ENCODE assay signal across 1 cellular context in the genomic region with DNA sequence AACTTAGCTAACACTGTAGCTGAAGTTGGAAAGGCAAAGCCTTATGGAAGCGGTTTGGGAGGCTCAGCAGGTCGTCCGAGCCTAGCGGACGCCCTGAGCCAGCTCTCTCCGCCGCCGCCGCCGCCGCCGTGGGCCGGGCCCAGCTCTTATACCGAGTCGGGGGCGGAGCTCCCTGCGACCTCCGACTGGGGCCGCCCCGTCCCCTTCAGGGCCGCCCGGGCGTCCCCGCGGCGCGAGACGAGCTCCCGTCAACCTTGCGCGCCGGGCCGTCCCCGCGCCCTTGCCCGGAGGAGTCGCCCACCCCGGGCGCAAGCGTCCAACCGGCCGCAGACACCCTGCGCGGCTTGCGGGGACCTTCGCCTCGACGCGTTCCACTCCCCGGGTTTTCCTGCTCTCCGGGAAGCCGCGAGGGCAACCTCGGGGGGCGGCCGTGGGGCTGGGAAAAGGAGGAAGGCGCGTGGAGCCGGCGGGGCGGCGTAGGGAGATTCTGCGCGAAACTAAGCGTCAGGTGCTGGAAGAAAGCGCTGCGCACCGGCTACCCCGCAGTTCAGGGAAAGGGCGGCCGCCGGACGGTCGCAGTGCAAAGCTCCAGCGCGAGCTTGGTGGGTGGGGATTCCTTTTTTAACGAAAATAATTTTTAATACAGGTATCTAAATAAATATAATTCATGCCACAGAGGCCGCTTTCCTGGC.
A peak's percentile ranks its signal among the peaks of the same experiment; 100 is the strongest.
TF ChIP-seq lines count a peak whose summit lies in the region.

A gene with protein sequence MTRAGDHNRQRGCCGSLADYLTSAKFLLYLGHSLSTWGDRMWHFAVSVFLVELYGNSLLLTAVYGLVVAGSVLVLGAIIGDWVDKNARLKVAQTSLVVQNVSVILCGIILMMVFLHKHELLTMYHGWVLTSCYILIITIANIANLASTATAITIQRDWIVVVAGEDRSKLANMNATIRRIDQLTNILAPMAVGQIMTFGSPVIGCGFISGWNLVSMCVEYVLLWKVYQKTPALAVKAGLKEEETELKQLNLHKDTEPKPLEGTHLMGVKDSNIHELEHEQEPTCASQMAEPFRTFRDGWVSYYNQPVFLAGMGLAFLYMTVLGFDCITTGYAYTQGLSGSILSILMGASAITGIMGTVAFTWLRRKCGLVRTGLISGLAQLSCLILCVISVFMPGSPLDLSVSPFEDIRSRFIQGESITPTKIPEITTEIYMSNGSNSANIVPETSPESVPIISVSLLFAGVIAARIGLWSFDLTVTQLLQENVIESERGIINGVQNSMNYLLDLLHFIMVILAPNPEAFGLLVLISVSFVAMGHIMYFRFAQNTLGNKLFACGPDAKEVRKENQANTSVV (minus strand): TSS at position 125 of the 692 bp plus-strand sequence. CDS start 326 bp downstream, outside the sequence.

TF ChIP-seq in HepG2, 621 proteins besides CTCF, POLR2A, EP300 and RAD21 (continued from another document and continues in another):
- TF ChIP-seq, protein P1, sequence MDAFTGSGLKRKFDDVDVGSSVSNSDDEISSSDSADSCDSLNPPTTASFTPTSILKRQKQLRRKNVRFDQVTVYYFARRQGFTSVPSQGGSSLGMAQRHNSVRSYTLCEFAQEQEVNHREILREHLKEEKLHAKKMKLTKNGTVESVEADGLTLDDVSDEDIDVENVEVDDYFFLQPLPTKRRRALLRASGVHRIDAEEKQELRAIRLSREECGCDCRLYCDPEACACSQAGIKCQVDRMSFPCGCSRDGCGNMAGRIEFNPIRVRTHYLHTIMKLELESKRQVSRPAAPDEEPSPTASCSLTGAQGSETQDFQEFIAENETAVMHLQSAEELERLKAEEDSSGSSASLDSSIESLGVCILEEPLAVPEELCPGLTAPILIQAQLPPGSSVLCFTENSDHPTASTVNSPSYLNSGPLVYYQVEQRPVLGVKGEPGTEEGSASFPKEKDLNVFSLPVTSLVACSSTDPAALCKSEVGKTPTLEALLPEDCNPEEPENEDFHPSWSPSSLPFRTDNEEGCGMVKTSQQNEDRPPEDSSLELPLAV (CRISPR knock-in tag; conservative IDR thresholded peaks at IDR 0.05; ENCODE audit: low read depth) = no peak
- TF ChIP-seq ZMAT3 (CRISPR knock-in tag; conservative IDR thresholded peaks at IDR 0.05) (0 out of 2 replicates have a peak, but pooled peaks have one; percentile 75), ZNF660 (CRISPR knock-in tag; IDR thresholded peaks at IDR 0.05; ENCODE audit: borderline replicate concordance, low read depth) (no peak), KLF15 (CRISPR knock-in tag; IDR thresholded peaks at IDR 0.05; ENCODE audit: borderline replicate concordance) (no peak; the same call in 1 of the 2 replicates), HNRNPH1 (optimal IDR thresholded peaks at IDR 0.05; ENCODE audit: low read depth, low read length) (no peak), ZNF143 (CRISPR knock-in tag; IDR thresholded peaks at IDR 0.05) (peak; percentile 69), ZNF430 (CRISPR knock-in tag; IDR thresholded peaks at IDR 0.05) (peak; percentile 31; the same call in 1 of the 2 replicates), MXD4 (CRISPR knock-in tag; IDR thresholded peaks at IDR 0.05) (peak; percentile 70), TCF7L2 (IDR thresholded peaks at IDR 0.05; ENCODE audit: low read depth, low read length) (no peak), NPAS2 (CRISPR knock-in tag; IDR thresholded peaks at IDR 0.05; ENCODE audit: borderline replicate concordance) (no peak), ZNF138 (CRISPR knock-in tag; IDR thresholded peaks at IDR 0.05; ENCODE audit: low read depth) (peak; percentile 75), THYN1 (CRISPR knock-in tag; IDR thresholded peaks at IDR 0.05; ENCODE audit: borderline replicate concordance, low read depth) (no peak), SKI (IDR thresholded peaks at IDR 0.05; ENCODE audit: partially characterized antibody) (peak; percentile 85), ZNF749 (CRISPR knock-in tag; IDR thresholded peaks at IDR 0.05; ENCODE audit: borderline replicate concordance) (no peak), FOXK2 (IDR thresholded peaks at IDR 0.05) (no peak), SNRNP70 (IDR thresholded peaks at IDR 0.05; ENCODE audit: low read depth, low read length) (no peak), ETV6 (CRISPR knock-in tag; conservative IDR thresholded peaks at IDR 0.05) (peak; percentile 87), HCFC1 (IDR thresholded peaks at IDR 0.05; ENCODE audit: low read depth, low read length) (no peak), ZNF337 (CRISPR knock-in tag; IDR thresholded peaks at IDR 0.05; ENCODE audit: borderline replicate concordance, low read depth) (no peak), DMAP1 (CRISPR knock-in tag; IDR thresholded peaks at IDR 0.05) (no peak; the same call in 1 of the 2 replicates), SMC3 (IDR thresholded peaks at IDR 0.05; ENCODE audit: low read length) (no peak), RFX5 (IDR thresholded peaks at IDR 0.05; ENCODE audit: low read depth, low read length) (no peak), ZNF441 (CRISPR knock-in tag; IDR thresholded peaks at IDR 0.05; ENCODE audit: borderline replicate concordance) (no peak), ZNF570 (CRISPR knock-in tag; IDR thresholded peaks at IDR 0.05; ENCODE audit: borderline replicate concordance) (0 out of 2 replicates have a peak, but pooled peaks have one; percentile 84), TBX2 (CRISPR knock-in tag; IDR thresholded peaks at IDR 0.05; ENCODE audit: borderline replicate concordance) (peak; percentile 20; the same call in 1 of the 2 replicates), JARID2 (CRISPR knock-in tag; IDR thresholded peaks at IDR 0.05; ENCODE audit: insufficient replicate concordance) (no peak), PHB2 (IDR thresholded peaks at IDR 0.05; ENCODE audit: partially characterized antibody) (no peak), HDAC1 (CRISPR knock-in tag; IDR thresholded peaks at IDR 0.05) (peak; percentile 38; the same call in 1 of the 2 replicates), KDM3A (CRISPR knock-in tag; IDR thresholded peaks at IDR 0.05; ENCODE audit: low read depth) (no peak; the same call in 1 of the 2 replicates), IRX3 (CRISPR knock-in tag; IDR thresholded peaks at IDR 0.05; ENCODE audit: borderline replicate concordance, low read depth) (peak; percentile 88), KLF13 (CRISPR knock-in tag; IDR thresholded peaks at IDR 0.05) (no peak), GATAD1 (CRISPR knock-in tag; IDR thresholded peaks at IDR 0.05) (0 out of 2 replicates have a peak, but pooled peaks have one; percentile 25), ZNF3 (CRISPR knock-in tag; IDR thresholded peaks at IDR 0.05) (no peak), KAT7 (CRISPR knock-in tag; IDR thresholded peaks at IDR 0.05; ENCODE audit: borderline replicate concordance) (peak; percentile 83; the same call in 1 of the 2 replicates), IRF2 (CRISPR knock-in tag; IDR thresholded peaks at IDR 0.05) (0 out of 2 replicates have a peak, but pooled peaks have one; percentile 18), SOX5 (CRISPR knock-in tag; IDR thresholded peaks at IDR 0.05; ENCODE audit: borderline replicate concordance) (no peak; the same call in 1 of the 2 replicates), ZNF768 (CRISPR knock-in tag; IDR thresholded peaks at IDR 0.05) (peak; percentile 79; the same call in 1 of the 2 replicates), PPARG (CRISPR knock-in tag; conservative IDR thresholded peaks at IDR 0.05) (no peak), RXRB (CRISPR knock-in tag; IDR thresholded peaks at IDR 0.05; ENCODE audit: borderline replicate concordance) (no peak; the same call in 1 of the 2 replicates), SMAD9 (CRISPR knock-in tag; IDR thresholded peaks at IDR 0.05) (0 out of 2 replicates have a peak, but pooled peaks have one; percentile 30), RXRA (CRISPR knock-in tag; IDR thresholded peaks at IDR 0.05) (peak; percentile 57; the same call in 1 of the 2 replicates), ZNF724P (CRISPR knock-in tag; IDR thresholded peaks at IDR 0.05; ENCODE audit: borderline replicate concordance) (peak; percentile 47; the same call in 1 of the 2 replicates), TBX3 (IDR thresholded peaks at IDR 0.05; ENCODE audit: borderline replicate concordance) (no peak), ZNF292 (CRISPR knock-in tag; IDR thresholded peaks at IDR 0.05; ENCODE audit: borderline replicate concordance, low read depth) (no peak), AHR (CRISPR knock-in tag; IDR thresholded peaks at IDR 0.05) (no peak)
- TF ChIP-seq, protein P2, sequence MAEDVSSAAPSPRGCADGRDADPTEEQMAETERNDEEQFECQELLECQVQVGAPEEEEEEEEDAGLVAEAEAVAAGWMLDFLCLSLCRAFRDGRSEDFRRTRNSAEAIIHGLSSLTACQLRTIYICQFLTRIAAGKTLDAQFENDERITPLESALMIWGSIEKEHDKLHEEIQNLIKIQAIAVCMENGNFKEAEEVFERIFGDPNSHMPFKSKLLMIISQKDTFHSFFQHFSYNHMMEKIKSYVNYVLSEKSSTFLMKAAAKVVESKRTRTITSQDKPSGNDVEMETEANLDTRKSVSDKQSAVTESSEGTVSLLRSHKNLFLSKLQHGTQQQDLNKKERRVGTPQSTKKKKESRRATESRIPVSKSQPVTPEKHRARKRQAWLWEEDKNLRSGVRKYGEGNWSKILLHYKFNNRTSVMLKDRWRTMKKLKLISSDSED (CRISPR knock-in tag; IDR thresholded peaks at IDR 0.05) = peak; percentile 81; the same call in 1 of the 2 replicates
- TF ChIP-seq, protein P3, sequence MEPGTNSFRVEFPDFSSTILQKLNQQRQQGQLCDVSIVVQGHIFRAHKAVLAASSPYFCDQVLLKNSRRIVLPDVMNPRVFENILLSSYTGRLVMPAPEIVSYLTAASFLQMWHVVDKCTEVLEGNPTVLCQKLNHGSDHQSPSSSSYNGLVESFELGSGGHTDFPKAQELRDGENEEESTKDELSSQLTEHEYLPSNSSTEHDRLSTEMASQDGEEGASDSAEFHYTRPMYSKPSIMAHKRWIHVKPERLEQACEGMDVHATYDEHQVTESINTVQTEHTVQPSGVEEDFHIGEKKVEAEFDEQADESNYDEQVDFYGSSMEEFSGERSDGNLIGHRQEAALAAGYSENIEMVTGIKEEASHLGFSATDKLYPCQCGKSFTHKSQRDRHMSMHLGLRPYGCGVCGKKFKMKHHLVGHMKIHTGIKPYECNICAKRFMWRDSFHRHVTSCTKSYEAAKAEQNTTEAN (CRISPR knock-in tag; conservative IDR thresholded peaks at IDR 0.05) = no peak
- TF ChIP-seq, protein P4, sequence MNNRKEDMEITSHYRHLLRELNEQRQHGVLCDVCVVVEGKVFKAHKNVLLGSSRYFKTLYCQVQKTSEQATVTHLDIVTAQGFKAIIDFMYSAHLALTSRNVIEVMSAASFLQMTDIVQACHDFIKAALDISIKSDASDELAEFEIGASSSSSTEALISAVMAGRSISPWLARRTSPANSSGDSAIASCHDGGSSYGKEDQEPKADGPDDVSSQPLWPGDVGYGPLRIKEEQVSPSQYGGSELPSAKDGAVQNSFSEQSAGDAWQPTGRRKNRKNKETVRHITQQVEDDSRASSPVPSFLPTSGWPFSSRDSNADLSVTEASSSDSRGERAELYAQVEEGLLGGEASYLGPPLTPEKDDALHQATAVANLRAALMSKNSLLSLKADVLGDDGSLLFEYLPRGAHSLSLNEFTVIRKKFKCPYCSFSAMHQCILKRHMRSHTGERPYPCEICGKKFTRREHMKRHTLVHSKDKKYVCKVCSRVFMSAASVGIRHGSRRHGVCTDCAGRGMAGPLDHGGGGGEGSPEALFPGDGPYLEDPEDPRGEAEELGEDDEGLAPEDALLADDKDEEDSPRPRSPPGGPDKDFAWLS (CRISPR knock-in tag; IDR thresholded peaks at IDR 0.05; ENCODE audit: borderline replicate concordance) = no peak
- TF ChIP-seq, protein P5, sequence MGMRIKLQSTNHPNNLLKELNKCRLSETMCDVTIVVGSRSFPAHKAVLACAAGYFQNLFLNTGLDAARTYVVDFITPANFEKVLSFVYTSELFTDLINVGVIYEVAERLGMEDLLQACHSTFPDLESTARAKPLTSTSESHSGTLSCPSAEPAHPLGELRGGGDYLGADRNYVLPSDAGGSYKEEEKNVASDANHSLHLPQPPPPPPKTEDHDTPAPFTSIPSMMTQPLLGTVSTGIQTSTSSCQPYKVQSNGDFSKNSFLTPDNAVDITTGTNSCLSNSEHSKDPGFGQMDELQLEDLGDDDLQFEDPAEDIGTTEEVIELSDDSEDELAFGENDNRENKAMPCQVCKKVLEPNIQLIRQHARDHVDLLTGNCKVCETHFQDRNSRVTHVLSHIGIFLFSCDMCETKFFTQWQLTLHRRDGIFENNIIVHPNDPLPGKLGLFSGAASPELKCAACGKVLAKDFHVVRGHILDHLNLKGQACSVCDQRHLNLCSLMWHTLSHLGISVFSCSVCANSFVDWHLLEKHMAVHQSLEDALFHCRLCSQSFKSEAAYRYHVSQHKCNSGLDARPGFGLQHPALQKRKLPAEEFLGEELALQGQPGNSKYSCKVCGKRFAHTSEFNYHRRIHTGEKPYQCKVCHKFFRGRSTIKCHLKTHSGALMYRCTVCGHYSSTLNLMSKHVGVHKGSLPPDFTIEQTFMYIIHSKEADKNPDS (CRISPR knock-in tag; IDR thresholded peaks at IDR 0.05) = no peak
- TF ChIP-seq, protein P6, sequence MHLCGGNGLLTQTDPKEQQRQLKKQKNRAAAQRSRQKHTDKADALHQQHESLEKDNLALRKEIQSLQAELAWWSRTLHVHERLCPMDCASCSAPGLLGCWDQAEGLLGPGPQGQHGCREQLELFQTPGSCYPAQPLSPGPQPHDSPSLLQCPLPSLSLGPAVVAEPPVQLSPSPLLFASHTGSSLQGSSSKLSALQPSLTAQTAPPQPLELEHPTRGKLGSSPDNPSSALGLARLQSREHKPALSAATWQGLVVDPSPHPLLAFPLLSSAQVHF (CRISPR knock-in tag; IDR thresholded peaks at IDR 0.05) = peak; percentile 61
- TF ChIP-seq, protein P7, sequence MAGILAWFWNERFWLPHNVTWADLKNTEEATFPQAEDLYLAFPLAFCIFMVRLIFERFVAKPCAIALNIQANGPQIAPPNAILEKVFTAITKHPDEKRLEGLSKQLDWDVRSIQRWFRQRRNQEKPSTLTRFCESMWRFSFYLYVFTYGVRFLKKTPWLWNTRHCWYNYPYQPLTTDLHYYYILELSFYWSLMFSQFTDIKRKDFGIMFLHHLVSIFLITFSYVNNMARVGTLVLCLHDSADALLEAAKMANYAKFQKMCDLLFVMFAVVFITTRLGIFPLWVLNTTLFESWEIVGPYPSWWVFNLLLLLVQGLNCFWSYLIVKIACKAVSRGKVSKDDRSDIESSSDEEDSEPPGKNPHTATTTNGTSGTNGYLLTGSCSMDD (CRISPR knock-in tag; IDR thresholded peaks at IDR 0.05) = no peak
- TF ChIP-seq, protein P8, sequence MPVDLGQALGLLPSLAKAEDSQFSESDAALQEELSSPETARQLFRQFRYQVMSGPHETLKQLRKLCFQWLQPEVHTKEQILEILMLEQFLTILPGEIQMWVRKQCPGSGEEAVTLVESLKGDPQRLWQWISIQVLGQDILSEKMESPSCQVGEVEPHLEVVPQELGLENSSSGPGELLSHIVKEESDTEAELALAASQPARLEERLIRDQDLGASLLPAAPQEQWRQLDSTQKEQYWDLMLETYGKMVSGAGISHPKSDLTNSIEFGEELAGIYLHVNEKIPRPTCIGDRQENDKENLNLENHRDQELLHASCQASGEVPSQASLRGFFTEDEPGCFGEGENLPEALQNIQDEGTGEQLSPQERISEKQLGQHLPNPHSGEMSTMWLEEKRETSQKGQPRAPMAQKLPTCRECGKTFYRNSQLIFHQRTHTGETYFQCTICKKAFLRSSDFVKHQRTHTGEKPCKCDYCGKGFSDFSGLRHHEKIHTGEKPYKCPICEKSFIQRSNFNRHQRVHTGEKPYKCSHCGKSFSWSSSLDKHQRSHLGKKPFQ (CRISPR knock-in tag; IDR thresholded peaks at IDR 0.05; ENCODE audit: insufficient replicate concordance) = no peak
- TF ChIP-seq, protein P9, sequence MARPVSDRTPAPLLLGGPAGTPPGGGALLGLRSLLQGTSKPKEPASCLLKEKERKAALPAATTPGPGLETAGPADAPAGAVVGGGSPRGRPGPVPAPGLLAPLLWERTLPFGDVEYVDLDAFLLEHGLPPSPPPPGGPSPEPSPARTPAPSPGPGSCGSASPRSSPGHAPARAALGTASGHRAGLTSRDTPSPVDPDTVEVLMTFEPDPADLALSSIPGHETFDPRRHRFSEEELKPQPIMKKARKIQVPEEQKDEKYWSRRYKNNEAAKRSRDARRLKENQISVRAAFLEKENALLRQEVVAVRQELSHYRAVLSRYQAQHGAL (CRISPR knock-in tag; IDR thresholded peaks at IDR 0.05; ENCODE audit: not compliant biosample characterization) = no peak
